Comparison of ENCODE assay signal across 26 cellular contexts in the genomic region with DNA sequence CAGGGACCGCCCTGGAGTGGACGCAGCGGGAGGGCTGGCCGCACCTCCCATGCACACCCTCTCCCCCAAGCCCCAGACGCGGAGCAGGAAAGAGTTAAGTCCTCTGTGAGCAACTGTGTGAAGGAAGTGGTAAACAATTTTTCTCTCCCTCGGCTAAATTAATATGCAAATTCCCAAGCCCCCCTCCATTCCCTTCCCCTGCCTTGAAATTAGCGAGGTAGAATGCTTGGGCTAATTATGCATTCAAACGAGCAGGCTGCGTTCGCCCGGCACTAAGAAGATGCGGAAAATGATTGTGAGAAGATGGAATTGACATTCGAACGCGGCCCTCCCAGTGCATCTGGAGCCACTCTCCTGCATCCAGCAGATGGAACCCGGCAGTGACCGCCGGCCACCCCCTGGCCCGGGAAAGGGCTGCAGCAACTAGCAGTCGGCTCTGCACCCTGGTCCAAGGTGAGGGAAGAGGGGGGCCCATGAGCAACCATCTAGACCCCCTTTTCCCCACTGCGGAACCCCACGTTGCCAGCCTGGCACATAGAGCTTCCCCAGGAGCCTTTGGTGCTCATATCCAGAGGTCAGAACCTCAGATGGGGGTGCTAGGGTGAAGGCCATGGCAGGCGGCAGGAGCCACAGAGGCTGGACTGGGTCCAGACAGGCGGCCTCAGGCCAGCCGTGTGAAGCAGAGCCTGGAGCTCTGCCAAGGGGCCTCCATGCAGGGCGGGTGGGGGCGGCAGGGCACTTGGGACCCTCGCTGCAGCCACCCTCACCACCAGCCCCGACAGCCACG. TPM values are rescaled to one million over a fixed set of nuclear protein-coding genes. Genes with fewer than 3 reads are reported as not detected.
DNase-seq lines count a peak whose midpoint lies in the region; ATAC-seq and TF ChIP-seq lines count a peak whose summit lies in the region.
"Had no signal": no experiment of that assay in that cellular context is flagged by ENCODE, and none has a peak within 500 bp of the region (broad histone marks: within the 10 kb centered on the region; RNA-seq: fewer than 3 reads in every experiment).

No MANE protein-coding gene starts in this region.

- no peaks in the 10 kb centered on the region for H3K4me1 ChIP-seq in effector memory CD4-positive, alpha-beta T cell (ENCODE audit: control insufficient read depth, insufficient read depth, low read length, poor library complexity, severe bottlenecking)
- H3K4me1 ChIP-seq in foreskin keratinocyte = no peaks in the 10 kb centered on the region
- H3K4me1 ChIP-seq: parathyroid adenoma had no signal

- DNase-seq in DMS 273 treated with DMSO at 0.1 percent for 48 hours (lab: John Stamatoyannopoulos, UW) = peak; percentile 14
- peak; percentile 90 to 91 for DNase-seq in NCI-H526 (lab: John Stamatoyannopoulos, UW)
- peak; percentile 14 for DNase-seq in left cardiac atrium
- DNase-seq in posterior cingulate gyrus = peak in 6 of 10 donors; percentile 7 to 84 (median 44)
- no peak for DNase-seq in effector memory CD4-positive, alpha-beta T cell
- DNase-seq in foreskin keratinocyte = no peak
- DNase-seq: activated CD4-positive, alpha-beta T cell treated with anti-CD3 and anti-CD28 coated beads for 1 hour; activated CD8-positive, alpha-beta T cell treated with anti-CD3 and anti-CD28 coated beads, Interleukin-2, amount 10 ng/mL, durations not matched to agents 7 days and 5 days; activated effector memory CD4-positive, alpha-beta T cell treated with anti-CD3 and anti-CD28 coated beads, Interleukin-2, amount 50 U/mL, for 16 hours; activated naive CD8-positive, alpha-beta T cell treated with anti-CD3 and anti-CD28 coated beads, Interleukin-2, amount 10 ng/mL, durations not matched to agents 7 days and 5 days; activated T-cell treated with anti-CD3 and anti-CD28 coated beads for 4 hours; cerebellar nuclear complex; DMS53; H7; NCI-H2029; NCI-H2227 treated with DMSO at 0.1 percent for 48 hours; NCI-H82; PC-9; stimulated activated CD4-positive, alpha-beta T cell treated with anti-CD3 and anti-CD28 coated beads, Interleukin-1b, Interleukin-23, amount 100 ng/mL, for 48 hours; T-helper 17 cell; trophoblast cell had no signal

- H3K9me3 ChIP-seq in effector memory CD4-positive, alpha-beta T cell (ENCODE audit: control insufficient read depth, low read length) = no peaks in the 10 kb centered on the region

- no peaks in the 10 kb centered on the region for H3K27me3 ChIP-seq in effector memory CD4-positive, alpha-beta T cell (replicated peaks; ENCODE audit: control insufficient read depth, insufficient read depth, low read length, poor library complexity, severe bottlenecking)
- H3K27me3 ChIP-seq in foreskin keratinocyte = peaks cover 42% of the 10 kb centered on the region

- no peak overlapping the region for H3K4me3 ChIP-seq in effector memory CD4-positive, alpha-beta T cell (ENCODE audit: insufficient read depth, low read depth, low read length, poor library complexity, severe bottlenecking)
- H3K4me3 ChIP-seq: PC-9 had no signal

- ATAC-seq in left cardiac atrium = no peak
- no peak for ATAC-seq in HG03571 (IDR thresholded peaks at IDR 0.05; ENCODE audit: unreplicated experiment)
- no peak for ATAC-seq in foreskin keratinocyte
- ATAC-seq: activated CD8-positive, alpha-beta T cell treated with anti-CD3 and anti-CD28 coated beads, Interleukin-2, amount 10 ng/mL, durations not matched to agents 7 days and 5 days; CD8-positive, alpha-beta T cell; left colon; naive thymus-derived CD8-positive, alpha-beta T cell; T-helper 17 cell had no signal

- no peaks in the 10 kb centered on the region for H3K36me3 ChIP-seq in effector memory CD4-positive, alpha-beta T cell (ENCODE audit: control insufficient read depth, insufficient read depth, low read length)

- TF ChIP-seq CTCF in foreskin keratinocyte (conservative IDR thresholded peaks at IDR 0.05) = no peak

- intact Hi-C loops in left cardiac atrium (cut with DNase I) = no loop called here
- intact Hi-C loops in posterior cingulate gyrus (cut with DNase I) = no loop called here

- no peak overlapping the region for H3K27ac ChIP-seq in effector memory CD4-positive, alpha-beta T cell (ENCODE audit: insufficient read depth, low read length, poor library complexity, severe bottlenecking)
- no peak overlapping the region for H3K27ac ChIP-seq in foreskin keratinocyte
- H3K27ac ChIP-seq: parathyroid adenoma, PC-9 had no signal

RNA-seq across cellular contexts. Expression of gene ACSF3, which starts 49.1 kb away (rescaled TPM):
- total RNA-seq in left cardiac atrium = 10 to 100 TPM; 14.9 to 16.2 TPM
- 16.9 and 19.0 TPM in 2 replicates for total RNA-seq in foreskin keratinocyte
- 17.8 and 18.7 TPM in 2 replicates for polyA plus RNA-seq in foreskin keratinocyte

Comparison
In these comparisons a context has a peak if more than half of its experiments do, and no peak if none do; other contexts are left out.
1. DNase-seq: peak in DMS 273 treated with DMSO at 0.1 percent for 48 hours (single experiment), NCI-H526 (2 of 2), left cardiac atrium (single experiment) and posterior cingulate gyrus (6 of 10); none in effector memory CD4-positive, alpha-beta T cell (0 of 3) and foreskin keratinocyte (0 of 2).